12 cellular contexts compared by ENCODE assay signal in genomic region chr9:112447283-112447761, GRCh38. TPM values are rescaled to one million over a fixed set of nuclear protein-coding genes. Genes with fewer than 3 reads are reported as not detected.
DNase-seq lines count a peak whose midpoint lies in the region; ATAC-seq, FAIRE-seq and TF ChIP-seq lines count a peak whose summit lies in the region.
"Had no signal": no experiment of that assay in that cellular context is flagged by ENCODE, and none has a peak within 500 bp of the region (broad histone marks: within the 10 kb centered on the region; RNA-seq: fewer than 3 reads in every experiment).

No MANE protein-coding gene starts in this region.

- FAIRE-seq in bronchial epithelial cell (lab: Jason Lieb, UNC), result no peak

- H3K9me3 Mint-ChIP-seq in IgD-negative memory B cell, result no peaks in the 10 kb centered on the region
- H3K9me3 Mint-ChIP-seq in activated T-cell treated with anti-CD3 and anti-CD28 coated beads, Interleukin-2, amount 50 U/mL, for 24 hours, result no peaks in the 10 kb centered on the region
- no peaks in the 10 kb centered on the region for H3K9me3 Mint-ChIP-seq in CD4-positive, alpha-beta T cell
- H3K9me3 Mint-ChIP-seq: activated CD8-positive, alpha-beta T cell treated with anti-CD3 and anti-CD28 coated beads for 36 hours; CD4-positive, CD25-positive, alpha-beta regulatory T cell had no signal

- no peak overlapping the region for H3K27ac Mint-ChIP-seq in IgD-negative memory B cell
- no peak overlapping the region for H3K27ac Mint-ChIP-seq in activated T-cell treated with anti-CD3 and anti-CD28 coated beads, Interleukin-2, amount 50 U/mL, for 24 hours
- no peak overlapping the region for H3K27ac Mint-ChIP-seq in CD4-positive, alpha-beta T cell
- H3K27ac Mint-ChIP-seq: activated CD8-positive, alpha-beta T cell treated with anti-CD3 and anti-CD28 coated beads for 36 hours; CD4-positive, CD25-positive, alpha-beta regulatory T cell had no signal

- POLR2A ChIA-PET in CD4-positive, alpha-beta T cell (lab: Charles Lee), result no interaction called here

- no peaks in the 10 kb centered on the region for H3K36me3 Mint-ChIP-seq in IgD-negative memory B cell
- H3K36me3 Mint-ChIP-seq in activated T-cell treated with anti-CD3 and anti-CD28 coated beads, Interleukin-2, amount 50 U/mL, for 24 hours (ENCODE audit: low read depth), result peaks cover 4% of the 10 kb centered on the region
- peaks cover 32% of the 10 kb centered on the region for H3K36me3 Mint-ChIP-seq in CD4-positive, alpha-beta T cell (ENCODE audit: low read depth)

- CTCF ChIA-PET in CD4-positive, alpha-beta T cell (lab: Charles Lee), result no interaction called here

- H3K4me1 Mint-ChIP-seq in IgD-negative memory B cell, result peaks cover 34 to 50% (median 37%) of the 10 kb centered on the region in 3 donors
- H3K4me1 Mint-ChIP-seq in activated T-cell treated with anti-CD3 and anti-CD28 coated beads, Interleukin-2, amount 50 U/mL, for 24 hours (ENCODE audit: low read depth), result no peaks in the 10 kb centered on the region
- H3K4me1 Mint-ChIP-seq in CD4-positive, alpha-beta T cell (ENCODE audit: low read depth), result no peaks in the 10 kb centered on the region

- intact Hi-C loops in CD4-positive, alpha-beta T cell (cut with DNase I, micrococcal nuclease), result no loop called here

- H3K4me3 Mint-ChIP-seq in IgD-negative memory B cell, result peak overlapping the region in 3 of 4 donors; percentile 4 to 69 (median 58)
- H3K4me3 Mint-ChIP-seq in activated T-cell treated with anti-CD3 and anti-CD28 coated beads, Interleukin-2, amount 50 U/mL, for 24 hours, result no peak overlapping the region
- H3K4me3 Mint-ChIP-seq in CD4-positive, alpha-beta T cell, result no peak overlapping the region
- H3K4me3 Mint-ChIP-seq: activated CD8-positive, alpha-beta T cell treated with anti-CD3 and anti-CD28 coated beads for 36 hours; CD4-positive, CD25-positive, alpha-beta regulatory T cell had no signal

- no peaks in the 10 kb centered on the region for H3K36me3 ChIP-seq in bronchial epithelial cell (ENCODE audit: control insufficient read depth, insufficient read depth, low read length)

- no peaks in the 10 kb centered on the region for H3K9me3 ChIP-seq in CD4-positive, alpha-beta T cell (ENCODE audit: control insufficient read depth, low read length)

- no peak for ATAC-seq in CD4-positive, alpha-beta T cell (ENCODE audit: poor library complexity)
- ATAC-seq: activated CD8-positive, alpha-beta T cell treated with anti-CD3 and anti-CD28 coated beads for 36 hours; stimulated activated naive CD8-positive, alpha-beta T cell treated with anti-CD3 and anti-CD28 coated beads, Interleukin-15, Interleukin-2, amounts not matched to agents 100 U/mL and 50 U/mL, for 24 hours had no signal

- H3K27ac ChIP-seq in CD4-positive, alpha-beta T cell (ENCODE audit: low read depth, low read length), result no peak overlapping the region

- DNase-seq in AG08395 (ENCODE audit: low spot score) (peak; percentile 58), bronchial epithelial cell (ENCODE audit: low read depth) (peak; percentile 56), myocyte (ENCODE audit: low read depth) (peak; percentile 16), NCI-H2171 (lab: John Stamatoyannopoulos, UW) (no peak), inferior parietal cortex (ENCODE audit: extremely low spot score) (no peak)
- no peak for DNase-seq in activated T-cell treated with anti-CD3 and anti-CD28 coated beads, Interleukin-2, amount 50 U/mL, for 24 hours
- DNase-seq in CD4-positive, alpha-beta T cell, result no peak
- DNase-seq: activated CD8-positive, alpha-beta T cell treated with anti-CD3 and anti-CD28 coated beads for 36 hours; NCI-H187 treated with DMSO at 0.1 percent for 48 hours; stimulated activated naive CD8-positive, alpha-beta T cell treated with anti-CD3 and anti-CD28 coated beads, Interleukin-15, Interleukin-2, amounts not matched to agents 100 U/mL and 50 U/mL, for 24 hours had no signal

- no peak overlapping the region for H3K4me3 ChIP-seq in bronchial epithelial cell (ENCODE audit: low read depth, low read length)

- no peaks in the 10 kb centered on the region for H3K27me3 Mint-ChIP-seq in IgD-negative memory B cell
- no peaks in the 10 kb centered on the region for H3K27me3 Mint-ChIP-seq in activated T-cell treated with anti-CD3 and anti-CD28 coated beads, Interleukin-2, amount 50 U/mL, for 24 hours
- no peaks in the 10 kb centered on the region for H3K27me3 Mint-ChIP-seq in CD4-positive, alpha-beta T cell
- H3K27me3 Mint-ChIP-seq: activated CD8-positive, alpha-beta T cell treated with anti-CD3 and anti-CD28 coated beads for 36 hours; CD4-positive, CD25-positive, alpha-beta regulatory T cell had no signal

- no peaks in the 10 kb centered on the region for H3K27me3 ChIP-seq in bronchial epithelial cell (ENCODE audit: control insufficient read depth, insufficient read depth, low read length)
- H3K27me3 ChIP-seq in CD4-positive, alpha-beta T cell (ENCODE audit: control insufficient read depth, insufficient read depth, low read length), result no peaks in the 10 kb centered on the region

- TF ChIP-seq CTCF in bronchial epithelial cell (IDR thresholded peaks at IDR 0.05; ENCODE audit: insufficient read depth, low read length, severe bottlenecking), result no peak
- no peak for TF ChIP-seq CTCF in CD4-positive, alpha-beta T cell (IDR thresholded peaks at IDR 0.05)

RNA-seq across cellular contexts. Expression of gene KIAA1958, which starts 39.3 kb away (rescaled TPM):
- 0.98 TPM for polyA plus RNA-seq in IgD-negative memory B cell
- total RNA-seq in bronchial epithelial cell (1.8 TPM in 2 replicates), myocyte (1.4 and 1.8 TPM in 2 replicates)
- 1.1 TPM for polyA plus RNA-seq in myocyte (2012)
- 1 to 10 TPM; 5.6 to 6.8 TPM for total RNA-seq in CD4-positive, alpha-beta T cell

Comparison
In these comparisons a context has a peak if more than half of its experiments do, and no peak if none do; other contexts are left out.
1. DNase-seq: peak in AG08395 (single experiment), bronchial epithelial cell (single experiment) and myocyte (single experiment); none in NCI-H2171 (single experiment), inferior parietal cortex (single experiment), activated T-cell treated with anti-CD3 and anti-CD28 coated beads, Interleukin-2, amount 50 U/mL, for 24 hours (single experiment) and CD4-positive, alpha-beta T cell (0 of 10).
2. H3K4me3 Mint-ChIP-seq: peak in IgD-negative memory B cell (3 of 4); none in activated T-cell treated with anti-CD3 and anti-CD28 coated beads, Interleukin-2, amount 50 U/mL, for 24 hours (single experiment) and CD4-positive, alpha-beta T cell (single experiment).